Comparison of ENCODE assay signal across 8 cellular contexts in genomic region chr1:202159534-202160371, GRCh38. TPM values are rescaled to one million over a fixed set of nuclear protein-coding genes. Genes with fewer than 3 reads are reported as not detected.
DNase-seq lines count a peak whose midpoint lies in the region; ATAC-seq and TF ChIP-seq lines count a peak whose summit lies in the region.

No MANE protein-coding gene starts in this region.

- 91 to 95% methylated on average over 16 of the region's 16 CpGs for WGBS in aorta, 2 donors

- no peaks in the 10 kb centered on the region for H3K36me3 ChIP-seq in aorta (ENCODE audit: control insufficient read depth in 1 of 2, insufficient read depth in 2 of 2, low read length in 1 of 2)

- no peak overlapping the region for H3K4me3 Mint-ChIP-seq in osteocyte (ENCODE audit: unreplicated experiment)

- no peaks in the 10 kb centered on the region for H3K9me3 Mint-ChIP-seq in osteocyte (ENCODE audit: unreplicated experiment)

- no peaks in the 10 kb centered on the region for H3K36me3 Mint-ChIP-seq in osteocyte (ENCODE audit: unreplicated experiment)

- ATAC-seq in HG03342 (IDR thresholded peaks at IDR 0.05; ENCODE audit: unreplicated experiment) (no peak), aorta (ENCODE audit: low FRiP score) (no peak)

- peaks cover 6% of the 10 kb centered on the region for H3K4me1 Mint-ChIP-seq in osteocyte (ENCODE audit: unreplicated experiment)

- no peaks in the 10 kb centered on the region for H3K9me3 ChIP-seq in aorta (ENCODE audit: control insufficient read depth, low read length)

- H3K27ac ChIP-seq in aorta (ENCODE audit: low read depth in 1 of 2, low read length in 2 of 2), result no peak overlapping the region

- H3K27me3 Mint-ChIP-seq in osteocyte (ENCODE audit: unreplicated experiment), result peaks cover under 1% of the 10 kb centered on the region

- intact Hi-C loops in aorta (cut with DNase I), result no loop called here

- H3K27ac Mint-ChIP-seq in osteocyte (ENCODE audit: unreplicated experiment), result no peak overlapping the region

- H3K4me3 ChIP-seq in GM12875 (ENCODE audit: low read depth, low read length), result peak overlapping the region; percentile 98
- no peak overlapping the region for H3K4me3 ChIP-seq in aorta (ENCODE audit: low read length in 2 of 2)

- H3K27me3 ChIP-seq in aorta (ENCODE audit: control insufficient read depth in 1 of 2, insufficient read depth in 2 of 2, low read length in 1 of 2), result no peaks in the 10 kb centered on the region

- TF ChIP-seq CTCF in GM12875 (IDR thresholded peaks at IDR 0.05; ENCODE audit: borderline replicate concordance, insufficient read depth, low read depth, low read length), result no peak
- no peak for TF ChIP-seq CTCF in osteocyte (IDR thresholded peaks at IDR 0.05)

- no peaks in the 10 kb centered on the region for H3K4me1 ChIP-seq in aorta (ENCODE audit: control insufficient read depth in 1 of 2, insufficient read depth in 2 of 2, low read length in 2 of 2)

- peak; percentile 41 for DNase-seq in NOMO-1 treated with dmso at 0.1 percent for 144 hours (lab: John Stamatoyannopoulos, UW; ENCODE audit: unreplicated experiment)
- DNase-seq in activated naive CD4-positive, alpha-beta T cell (lab: John Stamatoyannopoulos, UW), result peak in 3 of 4 experiments; percentile 25 to 31 (median 30)
- peak; percentile 42 to 51 for DNase-seq in stimulated activated CD4-positive, alpha-beta T cell treated with anti-CD3 and anti-CD28 coated beads, Interleukin-15, amount 100 ng/mL, for 1 hour (ENCODE audit: low read depth in 1 of 2, low spot score in 1 of 2)
- no peak for DNase-seq in aorta
- no peak for DNase-seq in C1 segment of cervical spinal cord (lab: John Stamatoyannopoulos, UW)
- DNase-seq in osteocyte (ENCODE audit: extremely low spot score, unreplicated experiment), result no peak

RNA-seq across cellular contexts. Expression of gene PTPN7, which starts 0.6 kb away (rescaled TPM):
- 1 to 10 TPM; 3.4 to 5.7 TPM for total RNA-seq in aorta
- 1 to 10 TPM in 1 of 2 donors, under 1 TPM in 1; 0.33 to 3.4 TPM for polyA plus RNA-seq in aorta
- not detected in 2 replicates for total RNA-seq in osteocyte

RNA-seq across cellular contexts. Expression of gene ARL8A, which starts 15.2 kb away (rescaled TPM):
- total RNA-seq in aorta (10 to 100 TPM; 66.3 to 87.7 TPM), osteocyte (75.8 and 86.4 TPM in 2 replicates)
- 10 to 100 TPM; 21.8 to 32.2 TPM for polyA plus RNA-seq in aorta

RNA-seq across cellular contexts. Expression of gene LGR6, which starts 33.8 kb away (rescaled TPM):
- total RNA-seq in aorta, result 10 to 100 TPM; 31.7 to 35.6 TPM
- polyA plus RNA-seq in aorta, result 10 to 100 TPM; 11.6 to 67.8 TPM
- 9.4 and 9.9 TPM in 2 replicates for total RNA-seq in osteocyte

RNA-seq across cellular contexts. Expression of gene GPR37L1, which starts 37.0 kb away (rescaled TPM):
- total RNA-seq in aorta (under 1 TPM in 1 of 2 donors, not detected in 1; 0.06 TPM), osteocyte (not detected in 2 replicates)
- polyA plus RNA-seq in aorta, result not detected

Comparison
In these comparisons a context has a peak if more than half of its experiments do, and no peak if none do; other contexts are left out.
1. DNase-seq: peak in NOMO-1 treated with dmso at 0.1 percent for 144 hours (single experiment), activated naive CD4-positive, alpha-beta T cell (3 of 4) and stimulated activated CD4-positive, alpha-beta T cell treated with anti-CD3 and anti-CD28 coated beads, Interleukin-15, amount 100 ng/mL, for 1 hour (2 of 2); none in aorta (0 of 2), C1 segment of cervical spinal cord (0 of 14) and osteocyte (single experiment).